ENCODE assay signal across 24 cellular contexts in genomic region chr21:41831453-41831831, GRCh38. TPM values are rescaled to one million over a fixed set of nuclear protein-coding genes. Genes with fewer than 3 reads are reported as not detected.
DNase-seq lines count a peak whose midpoint lies in the region; ATAC-seq and TF ChIP-seq lines count a peak whose summit lies in the region.
"Had no signal": no experiment of that assay in that cellular context is flagged by ENCODE, and none has a peak within 500 bp of the region (broad histone marks: within the 10 kb centered on the region; RNA-seq: fewer than 3 reads in every experiment).

No MANE protein-coding gene starts in this region.

- H3K4me1 Mint-ChIP-seq in activated naive CD4-positive, alpha-beta T cell treated with anti-CD3 and anti-CD28 coated beads, Interleukin-2, amount 10 ng/mL, durations not matched to agents 7 days and 5 days: peaks cover 2% of the 10 kb centered on the region
- H3K4me1 Mint-ChIP-seq: CD4-positive, CD25-positive, alpha-beta regulatory T cell had no signal

- no peak for TF ChIP-seq CTCF in RWPE2 (IDR thresholded peaks at IDR 0.05; ENCODE audit: poor library complexity, severe bottlenecking)

- H3K27me3 Mint-ChIP-seq in activated naive CD4-positive, alpha-beta T cell treated with anti-CD3 and anti-CD28 coated beads, Interleukin-2, amount 10 ng/mL, durations not matched to agents 7 days and 5 days: no peaks in the 10 kb centered on the region
- H3K27me3 Mint-ChIP-seq: CD4-positive, CD25-positive, alpha-beta regulatory T cell had no signal

- H3K27ac ChIP-seq in RWPE2 (ENCODE audit: poor library complexity, severe bottlenecking): no peak overlapping the region
- H3K27ac ChIP-seq: GM23248, PC-9 had no signal

- no peaks in the 10 kb centered on the region for H3K9me3 Mint-ChIP-seq in activated naive CD4-positive, alpha-beta T cell treated with anti-CD3 and anti-CD28 coated beads, Interleukin-2, amount 10 ng/mL, durations not matched to agents 7 days and 5 days
- H3K9me3 Mint-ChIP-seq: CD4-positive, CD25-positive, alpha-beta regulatory T cell; H9; HFFc6 had no signal

- peaks cover 2% of the 10 kb centered on the region for H3K36me3 Mint-ChIP-seq in activated naive CD4-positive, alpha-beta T cell treated with anti-CD3 and anti-CD28 coated beads, Interleukin-2, amount 10 ng/mL, durations not matched to agents 7 days and 5 days

- no peaks in the 10 kb centered on the region for H3K9me3 ChIP-seq in RWPE2 (ENCODE audit: severe bottlenecking)
- H3K9me3 ChIP-seq: MG63 had no signal

- H3K27me3 ChIP-seq in RWPE2 (ENCODE audit: insufficient read depth, poor library complexity, severe bottlenecking): no peaks in the 10 kb centered on the region
- H3K27me3 ChIP-seq: MG63 had no signal

- no peak for ATAC-seq in RWPE2 (ENCODE audit: low read depth)

- no peak overlapping the region for H3K4me3 ChIP-seq in RWPE2 (ENCODE audit: severe bottlenecking)
- H3K4me3 ChIP-seq: GM23248, MG63, PC-9 had no signal

- DNase-seq in activated naive CD4-positive, alpha-beta T cell treated with anti-CD3 and anti-CD28 coated beads, Interleukin-2, amount 10 ng/mL, durations not matched to agents 7 days and 5 days: peak; percentile 7
- no peak for DNase-seq in activated naive CD4-positive, alpha-beta T cell (lab: John Stamatoyannopoulos, UW)
- DNase-seq in RWPE2 (ENCODE audit: low spot score) (peak; percentile 46), mesenteric fat pad (ENCODE audit: low spot score) (peak; percentile 85), HuH-7.5 (ENCODE audit: low spot score) (no peak), T-helper 9 cell (no peak), EL (no peak)
- DNase-seq: 8988T; ACHN; CD4-positive, CD25-positive, alpha-beta regulatory T cell; GM23248; H9; HFFc6; IMR-90; KG1; MG63; NCI-H1105 treated with DMSO at 0.1 percent for 48 hours; NCI-H2029; NCI-H446; NCI-H524 treated with DMSO at 0.1 percent for 48 hours; NCI-H82; NK-92 treated with Interleukin-12 subunit alpha and Interleukin-12 subunit beta, amount 100 ng/mL, for 24 hours; PC-9; SHP77 had no signal

- H3K36me3 ChIP-seq in RWPE2 (ENCODE audit: low read depth): peaks cover 51% of the 10 kb centered on the region

- no peaks in the 10 kb centered on the region for H3K4me1 ChIP-seq in RWPE2 (ENCODE audit: insufficient read depth, poor library complexity, severe bottlenecking)

- no peak overlapping the region for H3K4me3 Mint-ChIP-seq in activated naive CD4-positive, alpha-beta T cell treated with anti-CD3 and anti-CD28 coated beads, Interleukin-2, amount 10 ng/mL, durations not matched to agents 7 days and 5 days
- H3K4me3 Mint-ChIP-seq: CD4-positive, CD25-positive, alpha-beta regulatory T cell; H9; HFFc6 had no signal

- H3K27ac Mint-ChIP-seq in activated naive CD4-positive, alpha-beta T cell treated with anti-CD3 and anti-CD28 coated beads, Interleukin-2, amount 10 ng/mL, durations not matched to agents 7 days and 5 days: no peak overlapping the region
- H3K27ac Mint-ChIP-seq: H9, HFFc6 had no signal

- CTCF ChIA-PET in activated naive CD4-positive, alpha-beta T cell treated with anti-CD3 and anti-CD28 coated beads, Interleukin-2, amount 10 ng/mL, durations not matched to agents 7 days and 5 days (lab: Charles Lee): no interaction called here

RNA-seq across cellular contexts. Expression of gene PRDM15, which starts 47.7 kb away (rescaled TPM):
- total RNA-seq in mesenteric fat pad: 8.0 TPM

Comparison
In these comparisons a context has a peak if more than half of its experiments do, and no peak if none do; other contexts are left out.
1. DNase-seq: peak in activated naive CD4-positive, alpha-beta T cell treated with anti-CD3 and anti-CD28 coated beads, Interleukin-2, amount 10 ng/mL, durations not matched to agents 7 days and 5 days (single experiment), RWPE2 (single experiment) and mesenteric fat pad (single experiment); none in activated naive CD4-positive, alpha-beta T cell (0 of 4), HuH-7.5 (single experiment), T-helper 9 cell (single experiment) and EL (single experiment).